Comparison of ENCODE assay signal across 2 cellular contexts in the genomic region with DNA sequence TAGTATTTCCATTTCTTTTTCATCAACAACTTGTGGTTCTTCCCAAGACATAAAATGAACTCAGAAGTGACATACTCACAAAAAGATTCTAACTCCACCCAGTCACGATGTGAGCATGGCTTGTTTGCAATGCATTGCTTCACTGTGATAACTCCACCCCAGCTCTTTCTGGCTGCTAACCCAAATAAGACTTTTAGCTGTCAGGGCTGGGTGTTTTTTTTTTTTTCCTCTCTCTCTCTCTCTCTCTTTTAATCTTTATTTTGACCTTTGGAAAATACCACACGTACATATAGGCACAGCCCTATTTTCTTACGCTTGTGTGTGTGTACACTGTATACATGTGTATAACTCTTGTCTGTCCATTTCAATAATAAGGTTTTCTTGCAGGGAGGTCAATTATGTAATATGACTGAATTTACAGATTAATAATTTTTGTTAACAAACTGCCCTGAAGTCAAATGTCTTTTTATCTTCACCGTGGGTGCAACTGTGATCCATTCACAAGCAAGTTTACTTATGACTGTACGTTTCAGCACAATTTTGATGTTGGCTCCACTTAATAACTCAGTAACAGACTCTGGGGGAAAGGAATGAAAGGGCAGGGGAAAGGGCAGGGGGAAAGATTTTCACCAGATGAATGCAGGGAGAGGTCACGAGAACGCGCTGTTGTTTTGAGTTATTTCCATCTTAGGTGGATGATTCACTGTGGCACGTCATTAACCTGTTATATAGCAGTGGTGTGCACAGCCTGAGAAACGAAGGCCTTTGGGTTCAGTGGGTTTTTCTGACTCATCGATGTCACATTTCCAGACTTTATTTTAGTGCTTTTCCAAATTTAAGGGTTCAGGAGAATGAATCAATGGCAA.
TF ChIP-seq lines count a peak whose summit lies in the region.

No MANE protein-coding gene starts in this region.

TF ChIP-seq in SK-N-SH treated with all-trans-retinoic acid at 6 μM for 48 hours, 23 proteins besides CTCF, POLR2A, EP300 and RAD21 (continued from another document):
- TF ChIP-seq, protein P1, sequence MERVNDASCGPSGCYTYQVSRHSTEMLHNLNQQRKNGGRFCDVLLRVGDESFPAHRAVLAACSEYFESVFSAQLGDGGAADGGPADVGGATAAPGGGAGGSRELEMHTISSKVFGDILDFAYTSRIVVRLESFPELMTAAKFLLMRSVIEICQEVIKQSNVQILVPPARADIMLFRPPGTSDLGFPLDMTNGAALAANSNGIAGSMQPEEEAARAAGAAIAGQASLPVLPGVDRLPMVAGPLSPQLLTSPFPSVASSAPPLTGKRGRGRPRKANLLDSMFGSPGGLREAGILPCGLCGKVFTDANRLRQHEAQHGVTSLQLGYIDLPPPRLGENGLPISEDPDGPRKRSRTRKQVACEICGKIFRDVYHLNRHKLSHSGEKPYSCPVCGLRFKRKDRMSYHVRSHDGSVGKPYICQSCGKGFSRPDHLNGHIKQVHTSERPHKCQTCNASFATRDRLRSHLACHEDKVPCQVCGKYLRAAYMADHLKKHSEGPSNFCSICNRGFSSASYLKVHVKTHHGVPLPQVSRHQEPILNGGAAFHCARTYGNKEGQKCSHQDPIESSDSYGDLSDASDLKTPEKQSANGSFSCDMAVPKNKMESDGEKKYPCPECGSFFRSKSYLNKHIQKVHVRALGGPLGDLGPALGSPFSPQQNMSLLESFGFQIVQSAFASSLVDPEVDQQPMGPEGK (CRISPR knock-in tag; IDR thresholded peaks at IDR 0.05; ENCODE audit: borderline replicate concordance) = no peak
- TF ChIP-seq GLIS3 (CRISPR knock-in tag; IDR thresholded peaks at IDR 0.05) (no peak), ZNF70 (CRISPR knock-in tag; IDR thresholded peaks at IDR 0.05) (no peak), CSDC2 (CRISPR knock-in tag; IDR thresholded peaks at IDR 0.05) (no peak), BACH2 (CRISPR knock-in tag; IDR thresholded peaks at IDR 0.05; ENCODE audit: borderline replicate concordance) (no peak), ZFP30 (CRISPR knock-in tag; IDR thresholded peaks at IDR 0.05) (no peak), ZNF8 (CRISPR knock-in tag; IDR thresholded peaks at IDR 0.05) (no peak), PPARA (CRISPR knock-in tag; IDR thresholded peaks at IDR 0.05; ENCODE audit: borderline replicate concordance) (no peak), ZNF565 (CRISPR knock-in tag; conservative IDR thresholded peaks at IDR 0.05; ENCODE audit: low read depth) (no peak), ZC3H10 (CRISPR knock-in tag; IDR thresholded peaks at IDR 0.05) (no peak), RARB (CRISPR knock-in tag; IDR thresholded peaks at IDR 0.05) (no peak), TOX (CRISPR knock-in tag; IDR thresholded peaks at IDR 0.05; ENCODE audit: borderline replicate concordance) (no peak), ZFP3 (CRISPR knock-in tag; IDR thresholded peaks at IDR 0.05) (no peak)
- TF ChIP-seq, protein P2, sequence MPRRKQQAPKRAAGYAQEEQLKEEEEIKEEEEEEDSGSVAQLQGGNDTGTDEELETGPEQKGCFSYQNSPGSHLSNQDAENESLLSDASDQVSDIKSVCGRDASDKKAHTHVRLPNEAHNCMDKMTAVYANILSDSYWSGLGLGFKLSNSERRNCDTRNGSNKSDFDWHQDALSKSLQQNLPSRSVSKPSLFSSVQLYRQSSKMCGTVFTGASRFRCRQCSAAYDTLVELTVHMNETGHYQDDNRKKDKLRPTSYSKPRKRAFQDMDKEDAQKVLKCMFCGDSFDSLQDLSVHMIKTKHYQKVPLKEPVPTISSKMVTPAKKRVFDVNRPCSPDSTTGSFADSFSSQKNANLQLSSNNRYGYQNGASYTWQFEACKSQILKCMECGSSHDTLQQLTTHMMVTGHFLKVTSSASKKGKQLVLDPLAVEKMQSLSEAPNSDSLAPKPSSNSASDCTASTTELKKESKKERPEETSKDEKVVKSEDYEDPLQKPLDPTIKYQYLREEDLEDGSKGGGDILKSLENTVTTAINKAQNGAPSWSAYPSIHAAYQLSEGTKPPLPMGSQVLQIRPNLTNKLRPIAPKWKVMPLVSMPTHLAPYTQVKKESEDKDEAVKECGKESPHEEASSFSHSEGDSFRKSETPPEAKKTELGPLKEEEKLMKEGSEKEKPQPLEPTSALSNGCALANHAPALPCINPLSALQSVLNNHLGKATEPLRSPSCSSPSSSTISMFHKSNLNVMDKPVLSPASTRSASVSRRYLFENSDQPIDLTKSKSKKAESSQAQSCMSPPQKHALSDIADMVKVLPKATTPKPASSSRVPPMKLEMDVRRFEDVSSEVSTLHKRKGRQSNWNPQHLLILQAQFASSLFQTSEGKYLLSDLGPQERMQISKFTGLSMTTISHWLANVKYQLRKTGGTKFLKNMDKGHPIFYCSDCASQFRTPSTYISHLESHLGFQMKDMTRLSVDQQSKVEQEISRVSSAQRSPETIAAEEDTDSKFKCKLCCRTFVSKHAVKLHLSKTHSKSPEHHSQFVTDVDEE (CRISPR knock-in tag; IDR thresholded peaks at IDR 0.05) = no peak
- TF ChIP-seq, protein P3, sequence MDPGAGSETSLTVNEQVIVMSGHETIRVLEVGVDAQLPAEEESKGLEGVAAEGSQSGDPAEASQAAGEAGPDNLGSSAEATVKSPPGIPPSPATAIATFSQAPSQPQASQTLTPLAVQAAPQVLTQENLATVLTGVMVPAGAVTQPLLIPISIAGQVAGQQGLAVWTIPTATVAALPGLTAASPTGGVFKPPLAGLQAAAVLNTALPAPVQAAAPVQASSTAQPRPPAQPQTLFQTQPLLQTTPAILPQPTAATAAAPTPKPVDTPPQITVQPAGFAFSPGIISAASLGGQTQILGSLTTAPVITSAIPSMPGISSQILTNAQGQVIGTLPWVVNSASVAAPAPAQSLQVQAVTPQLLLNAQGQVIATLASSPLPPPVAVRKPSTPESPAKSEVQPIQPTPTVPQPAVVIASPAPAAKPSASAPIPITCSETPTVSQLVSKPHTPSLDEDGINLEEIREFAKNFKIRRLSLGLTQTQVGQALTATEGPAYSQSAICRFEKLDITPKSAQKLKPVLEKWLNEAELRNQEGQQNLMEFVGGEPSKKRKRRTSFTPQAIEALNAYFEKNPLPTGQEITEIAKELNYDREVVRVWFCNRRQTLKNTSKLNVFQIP (CRISPR knock-in tag; IDR thresholded peaks at IDR 0.05; ENCODE audit: borderline replicate concordance, low read depth) = no peak
TF ChIP-seq in SK-N-SH treated with all-trans-retinoic acid at 6 μM for 48 hours: peak in this region for 0.

TF ChIP-seq in GM23338, 12 proteins besides CTCF, POLR2A, EP300 and RAD21 (continued from another document):
- TF ChIP-seq POLR2AphosphoS5 (IDR thresholded peaks at IDR 0.05; ENCODE audit: low read depth) (no peak), NANOG (IDR thresholded peaks at IDR 0.05; ENCODE audit: borderline replicate concordance) (no peak), ZNF114 (CRISPR knock-in tag; IDR thresholded peaks at IDR 0.05) (no peak)
- TF ChIP-seq, protein P4, sequence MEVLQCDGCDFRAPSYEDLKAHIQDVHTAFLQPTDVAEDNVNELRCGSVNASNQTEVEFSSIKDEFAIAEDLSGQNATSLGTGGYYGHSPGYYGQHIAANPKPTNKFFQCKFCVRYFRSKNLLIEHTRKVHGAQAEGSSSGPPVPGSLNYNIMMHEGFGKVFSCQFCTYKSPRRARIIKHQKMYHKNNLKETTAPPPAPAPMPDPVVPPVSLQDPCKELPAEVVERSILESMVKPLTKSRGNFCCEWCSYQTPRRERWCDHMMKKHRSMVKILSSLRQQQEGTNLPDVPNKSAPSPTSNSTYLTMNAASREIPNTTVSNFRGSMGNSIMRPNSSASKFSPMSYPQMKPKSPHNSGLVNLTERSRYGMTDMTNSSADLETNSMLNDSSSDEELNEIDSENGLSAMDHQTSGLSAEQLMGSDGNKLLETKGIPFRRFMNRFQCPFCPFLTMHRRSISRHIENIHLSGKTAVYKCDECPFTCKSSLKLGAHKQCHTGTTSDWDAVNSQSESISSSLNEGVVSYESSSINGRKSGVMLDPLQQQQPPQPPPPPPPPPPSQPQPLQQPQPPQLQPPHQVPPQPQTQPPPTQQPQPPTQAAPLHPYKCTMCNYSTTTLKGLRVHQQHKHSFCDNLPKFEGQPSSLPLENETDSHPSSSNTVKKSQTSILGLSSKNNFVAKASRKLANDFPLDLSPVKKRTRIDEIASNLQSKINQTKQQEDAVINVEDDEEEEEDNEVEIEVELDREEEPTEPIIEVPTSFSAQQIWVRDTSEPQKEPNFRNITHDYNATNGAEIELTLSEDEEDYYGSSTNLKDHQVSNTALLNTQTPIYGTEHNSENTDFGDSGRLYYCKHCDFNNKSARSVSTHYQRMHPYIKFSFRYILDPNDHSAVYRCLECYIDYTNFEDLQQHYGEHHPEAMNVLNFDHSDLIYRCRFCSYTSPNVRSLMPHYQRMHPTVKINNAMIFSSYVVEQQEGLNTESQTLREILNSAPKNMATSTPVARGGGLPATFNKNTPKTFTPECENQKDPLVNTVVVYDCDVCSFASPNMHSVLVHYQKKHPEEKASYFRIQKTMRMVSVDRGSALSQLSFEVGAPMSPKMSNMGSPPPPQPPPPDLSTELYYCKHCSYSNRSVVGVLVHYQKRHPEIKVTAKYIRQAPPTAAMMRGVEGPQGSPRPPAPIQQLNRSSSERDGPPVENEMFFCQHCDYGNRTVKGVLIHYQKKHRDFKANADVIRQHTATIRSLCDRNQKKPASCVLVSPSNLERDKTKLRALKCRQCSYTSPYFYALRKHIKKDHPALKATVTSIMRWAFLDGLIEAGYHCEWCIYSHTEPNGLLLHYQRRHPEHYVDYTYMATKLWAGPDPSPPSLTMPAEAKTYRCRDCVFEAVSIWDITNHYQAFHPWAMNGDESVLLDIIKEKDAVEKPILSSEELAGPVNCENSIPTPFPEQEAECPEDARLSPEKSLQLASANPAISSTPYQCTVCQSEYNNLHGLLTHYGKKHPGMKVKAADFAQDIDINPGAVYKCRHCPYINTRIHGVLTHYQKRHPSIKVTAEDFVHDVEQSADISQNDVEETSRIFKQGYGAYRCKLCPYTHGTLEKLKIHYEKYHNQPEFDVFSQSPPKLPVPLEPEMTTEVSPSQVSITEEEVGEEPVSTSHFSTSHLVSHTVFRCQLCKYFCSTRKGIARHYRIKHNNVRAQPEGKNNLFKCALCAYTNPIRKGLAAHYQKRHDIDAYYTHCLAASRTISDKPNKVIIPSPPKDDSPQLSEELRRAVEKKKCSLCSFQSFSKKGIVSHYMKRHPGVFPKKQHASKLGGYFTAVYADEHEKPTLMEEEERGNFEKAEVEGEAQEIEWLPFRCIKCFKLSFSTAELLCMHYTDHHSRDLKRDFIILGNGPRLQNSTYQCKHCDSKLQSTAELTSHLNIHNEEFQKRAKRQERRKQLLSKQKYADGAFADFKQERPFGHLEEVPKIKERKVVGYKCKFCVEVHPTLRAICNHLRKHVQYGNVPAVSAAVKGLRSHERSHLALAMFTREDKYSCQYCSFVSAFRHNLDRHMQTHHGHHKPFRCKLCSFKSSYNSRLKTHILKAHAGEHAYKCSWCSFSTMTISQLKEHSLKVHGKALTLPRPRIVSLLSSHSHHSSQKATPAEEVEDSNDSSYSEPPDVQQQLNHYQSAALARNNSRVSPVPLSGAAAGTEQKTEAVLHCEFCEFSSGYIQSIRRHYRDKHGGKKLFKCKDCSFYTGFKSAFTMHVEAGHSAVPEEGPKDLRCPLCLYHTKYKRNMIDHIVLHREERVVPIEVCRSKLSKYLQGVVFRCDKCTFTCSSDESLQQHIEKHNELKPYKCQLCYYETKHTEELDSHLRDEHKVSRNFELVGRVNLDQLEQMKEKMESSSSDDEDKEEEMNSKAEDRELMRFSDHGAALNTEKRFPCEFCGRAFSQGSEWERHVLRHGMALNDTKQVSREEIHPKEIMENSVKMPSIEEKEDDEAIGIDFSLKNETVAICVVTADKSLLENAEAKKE (CRISPR knock-in tag; IDR thresholded peaks at IDR 0.05) = no peak
- TF ChIP-seq, protein P5, sequence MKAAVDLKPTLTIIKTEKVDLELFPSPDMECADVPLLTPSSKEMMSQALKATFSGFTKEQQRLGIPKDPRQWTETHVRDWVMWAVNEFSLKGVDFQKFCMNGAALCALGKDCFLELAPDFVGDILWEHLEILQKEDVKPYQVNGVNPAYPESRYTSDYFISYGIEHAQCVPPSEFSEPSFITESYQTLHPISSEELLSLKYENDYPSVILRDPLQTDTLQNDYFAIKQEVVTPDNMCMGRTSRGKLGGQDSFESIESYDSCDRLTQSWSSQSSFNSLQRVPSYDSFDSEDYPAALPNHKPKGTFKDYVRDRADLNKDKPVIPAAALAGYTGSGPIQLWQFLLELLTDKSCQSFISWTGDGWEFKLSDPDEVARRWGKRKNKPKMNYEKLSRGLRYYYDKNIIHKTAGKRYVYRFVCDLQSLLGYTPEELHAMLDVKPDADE (IDR thresholded peaks at IDR 0.05) = no peak
TF ChIP-seq in GM23338: peak in this region for 0.
